Comparison of ENCODE assay signal across 8 cellular contexts in genomic region chr6:105705608-105706007, GRCh38.
"Had no signal": no experiment of that assay in that cellular context is flagged by ENCODE, and none has a peak within 500 bp of the region (broad histone marks: within the 10 kb centered on the region; RNA-seq: fewer than 3 reads in every experiment).

No MANE protein-coding gene starts in this region.

- DNase-seq: GDM1, GF-D8 had no signal

- ATAC-seq: GM12878 had no signal

- H3K4me3 ChIP-seq: GM12878 had no signal

- FAIRE-seq: G401.6, GM12878, GM12891, GM12892, GM18507, GM19239 had no signal
